Comparison of ENCODE assay signal across 17 cellular contexts in genomic region chr3:71486831-71487230, GRCh38.
DNase-seq lines count a peak whose midpoint lies in the region; ATAC-seq and TF ChIP-seq lines count a peak whose summit lies in the region.
"Had no signal": no experiment of that assay in that cellular context is flagged by ENCODE, and none has a peak within 500 bp of the region (broad histone marks: within the 10 kb centered on the region; RNA-seq: fewer than 3 reads in every experiment).

No MANE protein-coding gene starts in this region.

- peaks cover 96% of the 10 kb centered on the region for H3K4me1 Mint-ChIP-seq in CD4-positive, alpha-beta T cell (ENCODE audit: low read depth)
- peaks cover 53% of the 10 kb centered on the region for H3K4me1 Mint-ChIP-seq in activated T-helper 1 cell treated with anti-CD3 and anti-CD28 coated beads, Interleukin-12 subunit alpha, Interleukin-12 subunit beta, Interleukin-2, Interleukin-4 antibody, amounts not matched to agents 30 ng/mL and 10 ng/mL and 1 ng/mL, durations not matched to agents 14 hours and 24 hours and 36 hours (ENCODE audit: low read depth)
- H3K4me1 Mint-ChIP-seq in naive thymus-derived CD4-positive, alpha-beta T cell, result peaks cover 44 to 95% (median 87%) of the 10 kb centered on the region in 7 donors
- peaks cover 21% of the 10 kb centered on the region for H3K4me1 Mint-ChIP-seq in chondrocyte (ENCODE audit: low read depth)

- intact Hi-C loops in CD4-positive, alpha-beta T cell (cut with DNase I, micrococcal nuclease), result loop anchor here (1.0 to 5.0 kb wide), 3 partner anchors 9 to 95 kb away; partner anchors contain the start of gene FOXP1 (in 1 of the 2)
- intact Hi-C loops in activated T-helper 1 cell treated with anti-CD3 and anti-CD28 coated beads, Interleukin-12 subunit alpha, Interleukin-12 subunit beta, Interleukin-2, Interleukin-4 antibody, amounts not matched to agents 30 ng/mL and 10 ng/mL and 1 ng/mL, durations not matched to agents 14 hours and 24 hours and 36 hours (cut with micrococcal nuclease), result no loop called here
- intact Hi-C loops in naive thymus-derived CD4-positive, alpha-beta T cell (cut with micrococcal nuclease), result loop anchor here (1.0 kb wide), 2 partner anchors 25 to 39 kb away; no protein-coding TSS in a partner anchor

- H3K27ac ChIP-seq in CD4-positive, alpha-beta T cell (ENCODE audit: low read depth, low read length), result peak overlapping the region; percentile 88
- H3K27ac ChIP-seq in Karpas-422 (ENCODE audit: low read length), result peak overlapping the region; percentile 53; the same call in 1 of the 2 replicates
- H3K27ac ChIP-seq in naive thymus-derived CD4-positive, alpha-beta T cell (ENCODE audit: low read depth, low read length), result peak overlapping the region; percentile 89
- H3K27ac ChIP-seq: body of pancreas, SK-N-MC had no signal

- ATAC-seq in CD4-positive, alpha-beta T cell (ENCODE audit: poor library complexity), result peak; percentile 58
- peak; percentile 56 for ATAC-seq in naive thymus-derived CD4-positive, alpha-beta T cell
- ATAC-seq in SK-N-SH treated with all-trans-retinoic acid at 6 μM for 48 hours, result no peak
- ATAC-seq: body of pancreas, left lung had no signal

- H3K4me3 ChIP-seq in Karpas-422 (ENCODE audit: low read length), result no peak overlapping the region
- H3K4me3 ChIP-seq in naive thymus-derived CD4-positive, alpha-beta T cell (ENCODE audit: low read length), result peak overlapping the region; percentile 19
- H3K4me3 ChIP-seq: body of pancreas, left lung, SK-N-MC had no signal

- peaks cover 98% of the 10 kb centered on the region for H3K79me2 ChIP-seq in Karpas-422 (ENCODE audit: low read length)

- no peaks in the 10 kb centered on the region for H4K20me1 ChIP-seq in Karpas-422 (ENCODE audit: insufficient read depth, low read depth, low read length)

- peaks cover 17% of the 10 kb centered on the region for H3K36me3 ChIP-seq in Karpas-422 (ENCODE audit: insufficient read depth, low read length)
- no peaks in the 10 kb centered on the region for H3K36me3 ChIP-seq in naive thymus-derived CD4-positive, alpha-beta T cell (ENCODE audit: control insufficient read depth in 2 of 3, insufficient read depth in 3 of 3, low read length in 3 of 3)

- CTCF ChIA-PET in CD4-positive, alpha-beta T cell (lab: Charles Lee), result interaction anchor here (1.1 to 2.3 kb wide), 3 partner anchors 10 to 31 kb away, joined by 4 to 6 read pairs (median 5); no protein-coding TSS in a partner anchor
- CTCF ChIA-PET in naive thymus-derived CD4-positive, alpha-beta T cell (lab: Charles Lee), result interaction anchor here (0.7 to 1.2 kb wide), 5 partner anchors 9 to 46 kb away, joined by 3 to 5 read pairs (median 3); no protein-coding TSS in a partner anchor

- peaks cover 54% of the 10 kb centered on the region for H3K36me3 Mint-ChIP-seq in CD4-positive, alpha-beta T cell (ENCODE audit: low read depth)
- peaks cover 11% of the 10 kb centered on the region for H3K36me3 Mint-ChIP-seq in activated T-helper 1 cell treated with anti-CD3 and anti-CD28 coated beads, Interleukin-12 subunit alpha, Interleukin-12 subunit beta, Interleukin-2, Interleukin-4 antibody, amounts not matched to agents 30 ng/mL and 10 ng/mL and 1 ng/mL, durations not matched to agents 14 hours and 24 hours and 36 hours (ENCODE audit: low read depth)
- peaks cover 0 to 27% (median 12%) of the 10 kb centered on the region in 5 donors for H3K36me3 Mint-ChIP-seq in naive thymus-derived CD4-positive, alpha-beta T cell
- H3K36me3 Mint-ChIP-seq in chondrocyte (ENCODE audit: low read depth), result peaks cover 21% of the 10 kb centered on the region

- H3K27me3 ChIP-seq in CD4-positive, alpha-beta T cell (ENCODE audit: control insufficient read depth, insufficient read depth, low read length), result no peaks in the 10 kb centered on the region
- no peaks in the 10 kb centered on the region for H3K27me3 ChIP-seq in Karpas-422 (ENCODE audit: low read length)
- H3K27me3 ChIP-seq in naive thymus-derived CD4-positive, alpha-beta T cell (ENCODE audit: control insufficient read depth in 2 of 2, insufficient read depth in 2 of 2, low read length in 2 of 2), result no peaks in the 10 kb centered on the region
- H3K27me3 ChIP-seq: body of pancreas, left lung had no signal

- no peaks in the 10 kb centered on the region for H3K9me3 ChIP-seq in CD4-positive, alpha-beta T cell (ENCODE audit: control insufficient read depth, low read length)
- H3K9me3 ChIP-seq in Karpas-422 (ENCODE audit: low read length), result no peaks in the 10 kb centered on the region
- H3K9me3 ChIP-seq in naive thymus-derived CD4-positive, alpha-beta T cell (ENCODE audit: control insufficient read depth in 2 of 3, low read length in 3 of 3), result no peaks in the 10 kb centered on the region
- H3K9me3 ChIP-seq: body of pancreas, left lung had no signal

- no peaks in the 10 kb centered on the region for H3K27me3 Mint-ChIP-seq in CD4-positive, alpha-beta T cell
- peaks cover 13% of the 10 kb centered on the region for H3K27me3 Mint-ChIP-seq in activated T-helper 1 cell treated with anti-CD3 and anti-CD28 coated beads, Interleukin-12 subunit alpha, Interleukin-12 subunit beta, Interleukin-2, Interleukin-4 antibody, amounts not matched to agents 30 ng/mL and 10 ng/mL and 1 ng/mL, durations not matched to agents 14 hours and 24 hours and 36 hours (ENCODE audit: insufficient read depth)
- H3K27me3 Mint-ChIP-seq in naive thymus-derived CD4-positive, alpha-beta T cell, result peaks cover 0 to 3% (median 0%) of the 10 kb centered on the region in 5 donors
- H3K27me3 Mint-ChIP-seq in chondrocyte (ENCODE audit: low read depth), result no peaks in the 10 kb centered on the region

- H3K9ac ChIP-seq in Karpas-422 (ENCODE audit: low read length), result no peak overlapping the region

- H3K9me2 ChIP-seq in Karpas-422 (replicated peaks; ENCODE audit: insufficient read depth, low read length), result no peaks in the 10 kb centered on the region

- H2AFZ ChIP-seq in Karpas-422 (ENCODE audit: low read length), result no peak overlapping the region

- no peak overlapping the region for H3K4me2 ChIP-seq in Karpas-422 (ENCODE audit: low read depth, low read length, poor library complexity, severe bottlenecking)

- TF ChIP-seq CTCF in CD4-positive, alpha-beta T cell (IDR thresholded peaks at IDR 0.05), result no peak
- no peak for TF ChIP-seq CTCF in chondrocyte (IDR thresholded peaks at IDR 0.05)

- DNase-seq in CD4-positive, alpha-beta T cell, result peak in 7 of 10 experiments; percentile 24 to 46 (median 36)
- DNase-seq in Karpas-422 (no peak), NAMALWA (ENCODE audit: low spot score) (no peak), chondrocyte (ENCODE audit: low spot score) (no peak), superior temporal gyrus (ENCODE audit: extremely low spot score) (no peak)
- peak; percentile 11 for DNase-seq in activated T-helper 1 cell treated with anti-CD3 and anti-CD28 coated beads, Interleukin-12 subunit alpha, Interleukin-12 subunit beta, Interleukin-2, Interleukin-4 antibody, amounts not matched to agents 30 ng/mL and 10 ng/mL and 1 ng/mL, durations not matched to agents 14 hours and 24 hours and 36 hours (ENCODE audit: low spot score)
- peak in 7 of 9 donors; percentile 48 to 68 (median 60) for DNase-seq in naive thymus-derived CD4-positive, alpha-beta T cell
- DNase-seq: activated gamma-delta T cell treated with Interleukin-2 at 50 U/mL for 16 hours, body of pancreas, H7, head of caudate nucleus, left lung, midbrain, NCI-H1105 treated with DMSO at 0.1 percent for 48 hours, NCI-H510A treated with DMSO at 0.1 percent for 48 hours had no signal

- POLR2A ChIA-PET in CD4-positive, alpha-beta T cell (lab: Charles Lee), result interaction anchor here (1.0 to 2.1 kb wide), 7 partner anchors 10 to 356 kb away, joined by 3 to 7 read pairs (median 4); no protein-coding TSS in a partner anchor
- POLR2A ChIA-PET in naive thymus-derived CD4-positive, alpha-beta T cell (lab: Charles Lee), result interaction anchor here (0.8 to 2.4 kb wide), 16 partner anchors 9 to 423 kb away, joined by 3 to 23 read pairs (median 5); partner anchors contain the start of gene FOXP1

- H3K4me1 ChIP-seq in Karpas-422 (ENCODE audit: low read length), result peaks cover 37% of the 10 kb centered on the region
- H3K4me1 ChIP-seq in naive thymus-derived CD4-positive, alpha-beta T cell (ENCODE audit: control insufficient read depth in 2 of 2, insufficient read depth in 2 of 2, low read length in 2 of 2), result peaks cover 62 to 95% of the 10 kb centered on the region in 2 donors
- H3K4me1 ChIP-seq: body of pancreas had no signal

- peaks cover 3% of the 10 kb centered on the region for H3K9me3 Mint-ChIP-seq in CD4-positive, alpha-beta T cell
- peaks cover 12% of the 10 kb centered on the region for H3K9me3 Mint-ChIP-seq in activated T-helper 1 cell treated with anti-CD3 and anti-CD28 coated beads, Interleukin-12 subunit alpha, Interleukin-12 subunit beta, Interleukin-2, Interleukin-4 antibody, amounts not matched to agents 30 ng/mL and 10 ng/mL and 1 ng/mL, durations not matched to agents 14 hours and 24 hours and 36 hours
- H3K9me3 Mint-ChIP-seq in naive thymus-derived CD4-positive, alpha-beta T cell, result peaks cover 0 to 10% (median 0%) of the 10 kb centered on the region in 11 donors
- peaks cover 7% of the 10 kb centered on the region for H3K9me3 Mint-ChIP-seq in chondrocyte (ENCODE audit: low read depth)

- peak overlapping the region; percentile 95 for H3K27ac Mint-ChIP-seq in CD4-positive, alpha-beta T cell
- no peak overlapping the region for H3K27ac Mint-ChIP-seq in activated T-helper 1 cell treated with anti-CD3 and anti-CD28 coated beads, Interleukin-12 subunit alpha, Interleukin-12 subunit beta, Interleukin-2, Interleukin-4 antibody, amounts not matched to agents 30 ng/mL and 10 ng/mL and 1 ng/mL, durations not matched to agents 14 hours and 24 hours and 36 hours
- peak overlapping the region; percentile 79 to 100 (median 98) for H3K27ac Mint-ChIP-seq in naive thymus-derived CD4-positive, alpha-beta T cell
- no peak overlapping the region for H3K27ac Mint-ChIP-seq in chondrocyte (ENCODE audit: unreplicated experiment)

- H3K4me3 Mint-ChIP-seq in CD4-positive, alpha-beta T cell, result peak overlapping the region; percentile 84
- peak overlapping the region; percentile 45 for H3K4me3 Mint-ChIP-seq in activated T-helper 1 cell treated with anti-CD3 and anti-CD28 coated beads, Interleukin-12 subunit alpha, Interleukin-12 subunit beta, Interleukin-2, Interleukin-4 antibody, amounts not matched to agents 30 ng/mL and 10 ng/mL and 1 ng/mL, durations not matched to agents 14 hours and 24 hours and 36 hours
- H3K4me3 Mint-ChIP-seq in naive thymus-derived CD4-positive, alpha-beta T cell, result peak overlapping the region; percentile 70 to 98 (median 88)
- no peak overlapping the region for H3K4me3 Mint-ChIP-seq in chondrocyte (ENCODE audit: unreplicated experiment)

Comparison
In these comparisons a context has a peak if more than half of its experiments do, and no peak if none do; other contexts are left out.
1. DNase-seq: peak in CD4-positive, alpha-beta T cell (7 of 10), activated T-helper 1 cell treated with anti-CD3 and anti-CD28 coated beads, Interleukin-12 subunit alpha, Interleukin-12 subunit beta, Interleukin-2, Interleukin-4 antibody, amounts not matched to agents 30 ng/mL and 10 ng/mL and 1 ng/mL, durations not matched to agents 14 hours and 24 hours and 36 hours (single experiment) and naive thymus-derived CD4-positive, alpha-beta T cell (7 of 9); none in Karpas-422 (single experiment), NAMALWA (single experiment), chondrocyte (single experiment) and superior temporal gyrus (single experiment).
2. H3K27ac Mint-ChIP-seq: peak in CD4-positive, alpha-beta T cell (single experiment) and naive thymus-derived CD4-positive, alpha-beta T cell (9 of 9); none in activated T-helper 1 cell treated with anti-CD3 and anti-CD28 coated beads, Interleukin-12 subunit alpha, Interleukin-12 subunit beta, Interleukin-2, Interleukin-4 antibody, amounts not matched to agents 30 ng/mL and 10 ng/mL and 1 ng/mL, durations not matched to agents 14 hours and 24 hours and 36 hours (single experiment) and chondrocyte (single experiment).
3. Peak in every context shown above with its lines, with median percentiles within 50 percentile points of each other: H3K27ac ChIP-seq.